8 cellular contexts compared by ENCODE assay signal in genomic region chr7:90153943-90154761, GRCh38. TPM values are rescaled to one million over a fixed set of nuclear protein-coding genes. Genes with fewer than 3 reads are reported as not detected.
DNase-seq lines count a peak whose midpoint lies in the region; ATAC-seq and TF ChIP-seq lines count a peak whose summit lies in the region.
"Not testable (repeated sequence)": the region's sequence is repeated elsewhere in the genome, so short reads cannot be mapped to it uniquely, and the experiment has no call there.

Gene STEAP1, plus strand, starts transcription at chr7:90154469. Its CDS starts 5,320 bp downstream, at chr7:90159789.

- not testable (repeated sequence) for H3K27ac Mint-ChIP-seq in activated T-helper 17 cell treated with anti-CD3 and anti-CD28 coated beads, Interleukin-2, amount 50 U/mL, for 72 hours
- H3K27ac Mint-ChIP-seq in naive B cell: peak within 1 kb of the TSS in 1 of 6 donors; percentile 66

- H3K9me3 ChIP-seq in DOHH2 (ENCODE audit: control insufficient read depth, insufficient read depth, low read length): not testable (repeated sequence)

- ATAC-seq in GM21786 (IDR thresholded peaks at IDR 0.05; ENCODE audit: unreplicated experiment) (peak; percentile 89), naive B cell (ENCODE audit: low read depth in 2 of 2) (peak; percentile 97 to 98)
- ATAC-seq in activated T-helper 17 cell treated with anti-CD3 and anti-CD28 coated beads, Interleukin-2, amount 50 U/mL, for 72 hours (replicated peaks): peak; percentile 99

- not testable (repeated sequence) for H3K4me1 ChIP-seq in DOHH2 (ENCODE audit: control insufficient read depth, low read length)

- peak; percentile 70 for TF ChIP-seq CTCF in DOHH2 (IDR thresholded peaks at IDR 0.05; ENCODE audit: low read depth, low read length, poor library complexity, severe bottlenecking)
- TF ChIP-seq CTCF in fibroblast of mammary gland (conservative IDR thresholded peaks at IDR 0.05; ENCODE audit: control insufficient read depth, insufficient read depth, low read depth, low read length): peak; percentile 56

- peak within 1 kb of the TSS; percentile 57 for H3K4me3 Mint-ChIP-seq in activated T-helper 17 cell treated with anti-CD3 and anti-CD28 coated beads, Interleukin-2, amount 50 U/mL, for 72 hours
- peak within 1 kb of the TSS in 6 of 8 donors; percentile 43 to 73 (median 66) for H3K4me3 Mint-ChIP-seq in naive B cell

- not testable (repeated sequence) for H3K9me2 ChIP-seq in DOHH2 (replicated peaks; ENCODE audit: control insufficient read depth, low read length)

- H3K4me2 ChIP-seq in DOHH2 (ENCODE audit: low read length): peak within 1 kb of the TSS; percentile 97

- H3K4me3 ChIP-seq in DOHH2 (ENCODE audit: low read length): peak within 1 kb of the TSS; percentile 74
- peak within 1 kb of the TSS; percentile 41 for H3K4me3 ChIP-seq in Jurkat, Clone E6-1 (ENCODE audit: low read length)
- H3K4me3 ChIP-seq in fibroblast of mammary gland (ENCODE audit: control insufficient read depth, low read depth, low read length): peak within 1 kb of the TSS; percentile 71

- H3K27ac ChIP-seq in DOHH2 (ENCODE audit: low read depth, low read length): not testable (repeated sequence)

- not testable (repeated sequence) for H3K4me1 Mint-ChIP-seq in activated T-helper 17 cell treated with anti-CD3 and anti-CD28 coated beads, Interleukin-2, amount 50 U/mL, for 72 hours; naive B cell

- H3K27me3 ChIP-seq in DOHH2 (ENCODE audit: control insufficient read depth, low read length): not testable (repeated sequence)

- H3K79me2 ChIP-seq in DOHH2 (ENCODE audit: control insufficient read depth, low read length): not testable (repeated sequence)

- H3K27me3 Mint-ChIP-seq in activated T-helper 17 cell treated with anti-CD3 and anti-CD28 coated beads, Interleukin-2, amount 50 U/mL, for 72 hours: peaks cover 10% of the 10 kb centered on the region
- H3K27me3 Mint-ChIP-seq in naive B cell: peaks cover 20 to 33% (median 31%) of the 10 kb centered on the region in 3 donors

- not testable (repeated sequence) for H3K36me3 Mint-ChIP-seq in activated T-helper 17 cell treated with anti-CD3 and anti-CD28 coated beads, Interleukin-2, amount 50 U/mL, for 72 hours (ENCODE audit: low read depth); naive B cell

- peak; percentile 60 for DNase-seq in Jurkat, Clone E6-1 (ENCODE audit: low read depth, low spot score)
- peak; percentile 88 for DNase-seq in RPMI7951 (ENCODE audit: low read depth)
- DNase-seq in fibroblast of mammary gland (ENCODE audit: low read depth): peak; percentile 94
- peak; percentile 73 for DNase-seq in naive B cell
- DNase-seq in stimulated activated CD8-positive, alpha-beta memory T cell treated with anti-CD3 and anti-CD28 coated beads, Interleukin-7, amount 100 ng/mL, for 24 hours (ENCODE audit: low read depth): peak; percentile 79

- H3K36me3 ChIP-seq in DOHH2 (ENCODE audit: control insufficient read depth, low read length): not testable (repeated sequence)

- H3K9me3 Mint-ChIP-seq in activated T-helper 17 cell treated with anti-CD3 and anti-CD28 coated beads, Interleukin-2, amount 50 U/mL, for 72 hours; naive B cell: not testable (repeated sequence)

- not testable (repeated sequence) for H3F3A ChIP-seq in DOHH2 (ENCODE audit: control insufficient read depth, insufficient read depth)

- H4K20me1 ChIP-seq in DOHH2 (ENCODE audit: control insufficient read depth, insufficient read depth, low read depth, low read length): not testable (repeated sequence)

RNA-seq across cellular contexts. Expression of gene STEAP1, which starts in this region (rescaled TPM):
- polyA plus RNA-seq in Jurkat, Clone E6-1 (2012; ENCODE audit: insufficient read depth, insufficient read length): 6.1 TPM
- 30.0 and 30.3 TPM in 2 replicates for total RNA-seq in RPMI7951 (2014; rRNA removed; shearing (Covaris generic))
- total RNA-seq in activated T-helper 17 cell treated with anti-CD3 and anti-CD28 coated beads, Interleukin-2, amount 50 U/mL, for 72 hours: under 1 TPM; 0.52 to 0.79 TPM
- under 1 TPM in 1 of 6 donors, not detected in 5; 0.83 TPM for polyA plus RNA-seq in naive B cell (ENCODE audit: low read depth in 6 of 6)

Comparison
In these comparisons a context has a peak if more than half of its experiments do, and no peak if none do; other contexts are left out.
1. RNA of gene STEAP1 (total RNA-seq): 30.0 to 30.3 TPM in RPMI7951; 0.52 to 0.79 TPM in activated T-helper 17 cell treated with anti-CD3 and anti-CD28 coated beads, Interleukin-2, amount 50 U/mL, for 72 hours; every median in the first group is over 10 times any median in the second.
2. Peak in ATAC-seq in activated T-helper 17 cell treated with anti-CD3 and anti-CD28 coated beads, Interleukin-2, amount 50 U/mL, for 72 hours; RNA of the gene not detected or under 1 TPM.
3. Peak in DNase-seq and ATAC-seq in naive B cell; RNA of the gene not detected or under 1 TPM.
4. Peak in every context shown above with its lines, with median percentiles within 50 percentile points of each other: H3K4me3 ChIP-seq, ATAC-seq and DNase-seq.